9 cellular contexts compared by ENCODE assay signal in the genomic region with DNA sequence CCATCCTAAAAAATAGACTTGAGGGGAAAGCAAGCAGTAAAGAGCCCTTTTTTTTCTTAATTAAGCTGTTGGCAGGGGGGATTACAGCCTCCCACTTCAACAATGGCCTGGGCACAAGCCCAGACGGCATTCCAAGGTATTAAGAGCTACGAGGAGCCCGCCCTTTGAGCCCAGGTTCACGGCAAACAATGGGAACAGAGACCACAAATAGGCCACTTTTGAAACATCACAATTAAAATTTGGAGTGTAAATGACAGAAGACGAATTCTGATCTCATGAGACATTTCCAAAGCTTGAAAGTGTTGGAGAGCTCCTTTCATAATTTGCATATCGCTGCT. TPM values are rescaled to one million over a fixed set of nuclear protein-coding genes. Genes with fewer than 3 reads are reported as not detected.
DNase-seq lines count a peak whose midpoint lies in the region; ATAC-seq and TF ChIP-seq lines count a peak whose summit lies in the region.
"Had no signal": no experiment of that assay in that cellular context is flagged by ENCODE, and none has a peak within 500 bp of the region (broad histone marks: within the 10 kb centered on the region; RNA-seq: fewer than 3 reads in every experiment).

No MANE protein-coding gene starts in this region.

- H3K36me3 Mint-ChIP-seq in activated T-cell treated with anti-CD3 and anti-CD28 coated beads, Interleukin-2, amount 50 U/mL, for 4 hours (ENCODE audit: insufficient read depth): peaks cover 27% of the 10 kb centered on the region
- H3K36me3 Mint-ChIP-seq in effector memory CD8-positive, alpha-beta T cell (ENCODE audit: insufficient read depth): peaks cover 15% of the 10 kb centered on the region

- no peak for ATAC-seq in activated T-cell treated with anti-CD3 and anti-CD28 coated beads, Interleukin-2, amount 50 U/mL, for 4 hours
- ATAC-seq in Panc1 (no peak), HG02763 (IDR thresholded peaks at IDR 0.05; ENCODE audit: unreplicated experiment) (no peak)
- no peak for ATAC-seq in effector memory CD8-positive, alpha-beta T cell (replicated peaks)
- no peak for ATAC-seq in stimulated activated naive CD8-positive, alpha-beta T cell treated with anti-CD3 and anti-CD28 coated beads, Interleukin-15, amount 100 ng/mL, for 72 hours

- H3K27me3 Mint-ChIP-seq in activated T-cell treated with anti-CD3 and anti-CD28 coated beads, Interleukin-2, amount 50 U/mL, for 4 hours (ENCODE audit: low read depth): no peaks in the 10 kb centered on the region
- H3K27me3 Mint-ChIP-seq in effector memory CD8-positive, alpha-beta T cell: no peaks in the 10 kb centered on the region
- H3K27me3 Mint-ChIP-seq in stimulated activated naive CD8-positive, alpha-beta T cell treated with anti-CD3 and anti-CD28 coated beads, Interleukin-15, amount 100 ng/mL, for 72 hours: no peaks in the 10 kb centered on the region

- no peak overlapping the region for H3K4me3 ChIP-seq in Panc1 (ENCODE audit: low read depth in 2 of 2, low read length in 2 of 2)

- H3K9me3 ChIP-seq in Panc1 (ENCODE audit: control insufficient read depth, insufficient read depth, low read depth, low read length): no peaks in the 10 kb centered on the region

- no peak for TF ChIP-seq CTCF in Panc1 (IDR thresholded peaks at IDR 0.05)

- intact Hi-C loops in Panc1 (cut with micrococcal nuclease; ENCODE audit: unreplicated experiment): loop anchor here (5.0 kb wide), 1 partner anchor 36 kb away; no protein-coding TSS in a partner anchor

- DNase-seq in activated T-cell treated with anti-CD3 and anti-CD28 coated beads, Interleukin-2, amount 50 U/mL, for 4 hours: no peak
- no peak for DNase-seq in activated T-cell treated with anti-CD3 and anti-CD28 coated beads, Interleukin-2, amount 50 U/mL, for 48 hours
- DNase-seq in Panc1 (ENCODE audit: low read depth, low spot score): no peak
- no peak for DNase-seq in effector memory CD8-positive, alpha-beta T cell
- no peak for DNase-seq in stimulated activated naive CD8-positive, alpha-beta T cell treated with anti-CD3 and anti-CD28 coated beads, Interleukin-15, amount 100 ng/mL, for 72 hours
- no peak for DNase-seq in Ammon's horn (ENCODE audit: low spot score)
- no peak for DNase-seq in HPDE6-E6E7 (ENCODE audit: extremely low spot score)
- DNase-seq: NCI-H446 treated with DMSO at 0.1 percent for 48 hours had no signal

- no peaks in the 10 kb centered on the region for H3K9me3 Mint-ChIP-seq in activated T-cell treated with anti-CD3 and anti-CD28 coated beads, Interleukin-2, amount 50 U/mL, for 4 hours
- H3K9me3 Mint-ChIP-seq in effector memory CD8-positive, alpha-beta T cell: no peaks in the 10 kb centered on the region
- H3K9me3 Mint-ChIP-seq in stimulated activated naive CD8-positive, alpha-beta T cell treated with anti-CD3 and anti-CD28 coated beads, Interleukin-15, amount 100 ng/mL, for 72 hours: no peaks in the 10 kb centered on the region

- peaks cover 89% of the 10 kb centered on the region for H3K4me1 Mint-ChIP-seq in activated T-cell treated with anti-CD3 and anti-CD28 coated beads, Interleukin-2, amount 50 U/mL, for 4 hours (ENCODE audit: low read depth)
- H3K4me1 Mint-ChIP-seq in effector memory CD8-positive, alpha-beta T cell (ENCODE audit: low read depth in 2 of 2): peaks cover 63 to 83% of the 10 kb centered on the region in 2 donors
- H3K4me1 Mint-ChIP-seq in stimulated activated naive CD8-positive, alpha-beta T cell treated with anti-CD3 and anti-CD28 coated beads, Interleukin-15, amount 100 ng/mL, for 72 hours: peaks cover 84% of the 10 kb centered on the region

- H3K4me1 ChIP-seq in Panc1 (ENCODE audit: control insufficient read depth, insufficient read depth, low read length): peaks cover 65% of the 10 kb centered on the region

- H3K27ac ChIP-seq in Panc1 (ENCODE audit: low read length): peak overlapping the region; percentile 35; the same call in 1 of the 2 replicates

- in situ Hi-C loops in Panc1 (cut with HindIII; ENCODE audit: low pct_unique_long_range_greater_than_20kb, low sequenced_read_pairs): loop anchor here (5.0 kb wide), 1 partner anchor 51 kb away; no protein-coding TSS in a partner anchor

- BruUV-seq in Panc1 (replicated peaks; lab: Mats Ljungman, UMichigan): no TSS peak

- no peaks in the 10 kb centered on the region for H3K27me3 ChIP-seq in Panc1 (ENCODE audit: control insufficient read depth, insufficient read depth, low read length)

- H3K27ac Mint-ChIP-seq in effector memory CD8-positive, alpha-beta T cell: peak overlapping the region; percentile 50 to 92
- H3K27ac Mint-ChIP-seq in stimulated activated naive CD8-positive, alpha-beta T cell treated with anti-CD3 and anti-CD28 coated beads, Interleukin-15, amount 100 ng/mL, for 72 hours: peak overlapping the region; percentile 88 to 91

- CTCF ChIA-PET in Panc1 (lab: Charles Lee): no interaction called here

- peak overlapping the region; percentile 56 for H3K4me3 Mint-ChIP-seq in activated T-cell treated with anti-CD3 and anti-CD28 coated beads, Interleukin-2, amount 50 U/mL, for 4 hours
- peak overlapping the region; percentile 77 to 84 for H3K4me3 Mint-ChIP-seq in effector memory CD8-positive, alpha-beta T cell
- H3K4me3 Mint-ChIP-seq in stimulated activated naive CD8-positive, alpha-beta T cell treated with anti-CD3 and anti-CD28 coated beads, Interleukin-15, amount 100 ng/mL, for 72 hours: peak overlapping the region; percentile 76 to 84

- POLR2A ChIA-PET in Panc1 (lab: Charles Lee): no interaction called here

- H3K36me3 ChIP-seq in Panc1 (ENCODE audit: control insufficient read depth, insufficient read depth, low read length): peaks cover 2% of the 10 kb centered on the region; the same call in 1 of the 2 replicates

RNA-seq across cellular contexts. Expression of a gene that starts 8.9 kb away (rescaled TPM):
- 10 to 100 TPM; 79.7 to 94.4 (median 88.0) TPM for total RNA-seq in activated T-cell treated with anti-CD3 and anti-CD28 coated beads, Interleukin-2, amount 50 U/mL, for 4 hours
- 50.8 TPM for total RNA-seq in Panc1 (2021; ENCODE audit: unreplicated experiment)
- polyA plus RNA-seq in Panc1 (2012; ENCODE audit: insufficient read length): 21.5 TPM

RNA-seq across cellular contexts. Expression of a gene that starts 34.3 kb away (rescaled TPM):
- 10 to 100 TPM; 51.8 to 68.1 (median 55.2) TPM for total RNA-seq in activated T-cell treated with anti-CD3 and anti-CD28 coated beads, Interleukin-2, amount 50 U/mL, for 4 hours
- total RNA-seq in Panc1 (2021; ENCODE audit: unreplicated experiment): 74.9 TPM
- 55.4 TPM for polyA plus RNA-seq in Panc1 (2012; ENCODE audit: insufficient read length)

RNA-seq across cellular contexts. Expression of a gene that starts 52.1 kb away (rescaled TPM):
- 100 to 1,000 TPM; 229 to 264 (median 233) TPM for total RNA-seq in activated T-cell treated with anti-CD3 and anti-CD28 coated beads, Interleukin-2, amount 50 U/mL, for 4 hours
- 98.0 TPM for total RNA-seq in Panc1 (2021; ENCODE audit: unreplicated experiment)
- 134 TPM for polyA plus RNA-seq in Panc1 (2012; ENCODE audit: insufficient read length)
